In genomic region chr19:11140896-11141295, GRCh38 we compare ENCODE assay signal across 1 cellular context.
TF ChIP-seq lines count a peak whose summit lies in the region.

No MANE protein-coding gene starts in this region.

TF ChIP-seq in IMR-90, 13 proteins besides CTCF, POLR2A, EP300 and RAD21:
- TF ChIP-seq FOS (IDR thresholded peaks at IDR 0.05; ENCODE audit: low read depth, low read length) (no peak), RFX5 (IDR thresholded peaks at IDR 0.05; ENCODE audit: low read depth, low read length) (no peak), USF2 (IDR thresholded peaks at IDR 0.05; ENCODE audit: low read depth, low read length) (no peak), MAZ (IDR thresholded peaks at IDR 0.05; ENCODE audit: borderline replicate concordance, low read depth, low read length) (no peak), RCOR1 (IDR thresholded peaks at IDR 0.05; ENCODE audit: insufficient replicate concordance, low read length) (no peak)
